Comparison of ENCODE assay signal across 1 cellular context in the genomic region with DNA sequence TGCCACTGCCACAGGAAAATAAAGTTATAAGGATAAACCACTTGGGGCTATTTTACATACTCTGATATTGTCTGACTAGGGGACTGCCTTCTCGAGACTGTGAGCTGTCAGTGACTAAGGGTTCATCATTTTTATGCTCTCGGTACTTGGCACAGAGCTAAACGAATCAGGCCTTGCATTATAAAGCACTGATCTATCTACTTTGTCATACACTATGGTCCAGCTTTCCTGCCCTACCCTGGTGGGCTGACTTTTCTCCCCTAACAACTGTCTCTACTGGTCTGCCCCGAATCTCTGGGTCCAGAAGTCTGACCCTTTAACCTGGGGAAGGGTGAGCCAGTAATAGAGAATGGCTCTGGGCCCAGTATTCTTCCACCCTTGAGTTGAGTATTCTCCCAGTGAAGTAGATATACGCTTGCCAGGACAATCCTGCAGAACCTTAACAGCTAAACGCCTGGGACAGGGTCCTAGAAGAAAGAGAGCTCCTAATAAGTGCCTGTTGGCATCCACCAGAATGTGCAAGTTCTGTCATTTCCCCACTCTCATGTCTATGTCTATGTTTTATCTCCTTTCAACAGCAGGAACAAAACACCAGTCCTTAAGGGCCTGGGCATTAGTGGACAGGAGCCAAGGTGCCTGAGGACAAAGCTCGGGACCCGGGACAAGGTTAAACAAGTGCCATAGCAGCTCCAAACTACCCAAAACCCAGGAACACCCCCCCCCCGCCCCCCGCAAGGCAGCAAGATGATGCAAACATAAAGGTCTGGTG.
TF ChIP-seq lines count a peak whose summit lies in the region.

No MANE protein-coding gene starts in this region.

TF ChIP-seq in H1, 55 proteins besides CTCF, POLR2A, EP300 and RAD21:
- TF ChIP-seq ZNF274 (IDR thresholded peaks at IDR 0.05; ENCODE audit: borderline replicate concordance, extremely low read depth, low read length) (no peak), GTF2F1 (IDR thresholded peaks at IDR 0.05; ENCODE audit: borderline replicate concordance, low read depth, low read length) (no peak), SP2 (IDR thresholded peaks at IDR 0.05; ENCODE audit: low read length) (no peak), HDAC2 (IDR thresholded peaks at IDR 0.05; ENCODE audit: borderline replicate concordance in 1 of 2, low read depth in 2 of 2, low read length in 2 of 2) (no peak), KDM5A (IDR thresholded peaks at IDR 0.05; ENCODE audit: low read length) (no peak), MAFK (IDR thresholded peaks at IDR 0.05; ENCODE audit: low read depth, low read length) (no peak), TAF1 (IDR thresholded peaks at IDR 0.05; ENCODE audit: low read depth, low read length) (no peak), TAF7 (optimal IDR thresholded peaks at IDR 0.05; ENCODE audit: borderline replicate concordance, low read depth, low read length) (no peak), SUZ12 (IDR thresholded peaks at IDR 0.05; ENCODE audit: low read length) (no peak), CBX8 (IDR thresholded peaks at IDR 0.05; ENCODE audit: borderline replicate concordance, low read depth, low read length) (no peak), BCL11A (IDR thresholded peaks at IDR 0.05; ENCODE audit: low read depth in 2 of 2, low read length in 2 of 2) (no peak)
